8 cellular contexts compared by ENCODE assay signal in the genomic region with DNA sequence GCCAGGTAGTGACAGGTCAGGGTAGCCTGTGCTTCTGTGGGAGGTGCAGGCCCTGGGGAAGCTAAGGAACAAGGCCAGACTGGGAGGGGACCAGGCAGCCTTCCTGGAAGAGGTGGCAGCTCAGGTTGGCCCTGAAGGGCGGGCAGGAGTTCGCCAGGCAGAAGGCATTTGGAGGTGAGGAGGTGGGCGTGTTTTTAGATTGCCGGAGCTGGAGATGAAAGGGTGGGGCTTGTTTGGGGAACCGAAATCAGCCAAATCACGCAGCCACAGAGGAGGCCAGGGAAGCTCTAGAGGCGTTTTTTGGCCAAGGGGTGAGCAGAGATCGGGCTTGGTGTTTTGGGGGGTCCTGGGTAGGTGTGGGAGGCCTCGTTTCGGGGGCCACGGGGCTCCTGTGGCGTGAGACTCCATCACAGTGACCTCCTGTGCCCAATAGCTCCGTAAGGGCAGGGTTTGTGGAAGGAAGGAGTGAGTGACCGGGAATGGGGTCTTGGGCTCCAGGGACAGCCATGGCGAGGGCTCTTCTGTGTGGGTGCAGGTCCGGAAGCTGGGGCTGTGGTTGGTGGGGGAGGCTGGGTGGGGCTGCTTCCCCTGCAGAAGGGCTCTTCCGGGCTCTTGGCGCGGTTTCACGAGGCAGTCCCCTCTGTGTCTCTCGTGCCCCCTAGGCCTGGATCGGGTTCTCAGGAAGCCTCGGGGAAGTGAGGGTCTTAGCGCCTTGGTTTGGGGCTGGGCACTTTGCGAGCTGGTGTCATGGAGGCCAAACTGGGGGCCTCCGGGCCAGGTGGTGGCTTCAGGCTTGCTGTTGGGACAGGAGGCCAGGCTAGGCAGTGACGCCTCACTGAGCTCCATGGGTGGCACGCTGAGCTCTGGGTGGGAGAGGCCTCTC. TPM values are rescaled to one million over a fixed set of nuclear protein-coding genes. Genes with fewer than 3 reads are reported as not detected.
A peak's percentile ranks its signal among the peaks of the same experiment; 100 is the strongest.
DNase-seq lines count a peak whose midpoint lies in the region; ATAC-seq and TF ChIP-seq lines count a peak whose summit lies in the region.

No MANE protein-coding gene starts in this region.

- no peaks in the 10 kb centered on the region for H3K79me1 ChIP-seq in mesendoderm (ENCODE audit: low read length)

- peaks cover 4 to 6% of the 10 kb centered on the region in 2 donors for H3K36me3 Mint-ChIP-seq in naive B cell

- H2BK120ac ChIP-seq in mesendoderm (ENCODE audit: low read depth, low read length), result no peak overlapping the region

- H4K5ac ChIP-seq in mesendoderm (ENCODE audit: low read length), result no peak overlapping the region

- H3K9ac ChIP-seq in mesendoderm (ENCODE audit: low read length), result no peak overlapping the region

- ATAC-seq in GM21717 (IDR thresholded peaks at IDR 0.05; ENCODE audit: unreplicated experiment) (peak; percentile 65), naive B cell (ENCODE audit: low read depth in 2 of 2) (peak; percentile 83 to 84)

- H3K56ac ChIP-seq in mesendoderm (ENCODE audit: low read length), result no peak overlapping the region

- DNase-seq in GM12865 (ENCODE audit: low read depth), result peak; percentile 91
- DNase-seq in NAMALWA (ENCODE audit: low spot score), result peak; percentile 91
- peak; percentile 36 for DNase-seq in activated T-helper 9 cell treated with anti-CD3 and anti-CD28 coated beads, Interleukin-2, amount 50 U/mL, for 16 hours (ENCODE audit: low read depth)
- DNase-seq in naive B cell, result peak; percentile 84
- no peak for DNase-seq in EL
- DNase-seq in DMS153 treated with DMSO at 0.1 percent for 48 hours (lab: John Stamatoyannopoulos, UW; ENCODE audit: unreplicated experiment), result no peak
- no peak for DNase-seq in mesendoderm

- H3K79me2 ChIP-seq in mesendoderm (ENCODE audit: control insufficient read depth, insufficient read depth, low read length), result no peaks in the 10 kb centered on the region

- no peak overlapping the region for H3K18ac ChIP-seq in mesendoderm (ENCODE audit: low read length)

- peaks cover 55 to 94% (median 91%) of the 10 kb centered on the region in 3 donors for H3K4me1 Mint-ChIP-seq in naive B cell

- H4K8ac ChIP-seq in mesendoderm (ENCODE audit: low read depth, low read length), result no peak overlapping the region

- H3K4me3 Mint-ChIP-seq in naive B cell, result peak overlapping the region; percentile 89 to 100 (median 97)

- H3K27me3 Mint-ChIP-seq in naive B cell, result no peaks in the 10 kb centered on the region

- peak overlapping the region; percentile 97 for H3K4me3 ChIP-seq in GM12865 (ENCODE audit: low read depth, low read length)
- H3K4me3 ChIP-seq in mesendoderm (ENCODE audit: low read length), result no peak overlapping the region

- H3K4me1 ChIP-seq in mesendoderm (ENCODE audit: control insufficient read depth, low read depth, low read length), result no peaks in the 10 kb centered on the region

- H3K36me3 ChIP-seq in mesendoderm (ENCODE audit: control insufficient read depth, insufficient read depth, low read length), result no peaks in the 10 kb centered on the region

- H3K4me2 ChIP-seq in mesendoderm (ENCODE audit: low read length), result no peak overlapping the region

- H2BK15ac ChIP-seq in mesendoderm (replicated peaks; ENCODE audit: low read depth), result no peak overlapping the region

- H3K27ac ChIP-seq in mesendoderm (ENCODE audit: low read depth, low read length), result no peak overlapping the region

- no peak overlapping the region for H2BK5ac ChIP-seq in mesendoderm (ENCODE audit: low read length)

- WGBS in mesendoderm (ENCODE audit: extremely low coverage, insufficient coverage, low lambda C conversion rate), result no CpG with 5 or more reads among the region's 28 CpGs

- H2AK5ac ChIP-seq in mesendoderm (ENCODE audit: low read length), result no peak overlapping the region

- H3K27me3 ChIP-seq in mesendoderm (ENCODE audit: insufficient read depth, low read length, poor library complexity), result no peaks in the 10 kb centered on the region

- H3K4ac ChIP-seq in mesendoderm (ENCODE audit: low read depth, low read length), result no peak overlapping the region

- peak overlapping the region; percentile 97 to 100 (median 100) for H3K27ac Mint-ChIP-seq in naive B cell

- H3K9me3 Mint-ChIP-seq in naive B cell, result peaks cover 0 to 3% (median 0%) of the 10 kb centered on the region in 7 donors

- H3K23ac ChIP-seq in mesendoderm (ENCODE audit: low read length), result no peak overlapping the region

- TF ChIP-seq CTCF in GM12865 (IDR thresholded peaks at IDR 0.05; ENCODE audit: insufficient read depth, low read depth, low read length, missing control alignments), result no peak

RNA-seq across cellular contexts. Expression of a gene that starts 7.8 kb away (rescaled TPM):
- polyA plus RNA-seq in naive B cell (ENCODE audit: low read depth in 6 of 6), result 10 to 100 TPM; 23.0 to 42.8 (median 35.9) TPM
- 0.58 TPM for polyA plus RNA-seq in mesendoderm (2013, experiment 1 of 2)
- 0.84 TPM for polyA plus RNA-seq in mesendoderm (2013, experiment 2 of 2)

Comparison
In these comparisons a context has a peak if more than half of its experiments do, and no peak if none do; other contexts are left out.
1. DNase-seq: peak in GM12865 (single experiment), NAMALWA (single experiment), activated T-helper 9 cell treated with anti-CD3 and anti-CD28 coated beads, Interleukin-2, amount 50 U/mL, for 16 hours (single experiment) and naive B cell (single experiment); none in EL (single experiment), DMS153 treated with DMSO at 0.1 percent for 48 hours (single experiment) and mesendoderm (single experiment).